Comparison of ENCODE assay signal across 11 cellular contexts in the genomic region with DNA sequence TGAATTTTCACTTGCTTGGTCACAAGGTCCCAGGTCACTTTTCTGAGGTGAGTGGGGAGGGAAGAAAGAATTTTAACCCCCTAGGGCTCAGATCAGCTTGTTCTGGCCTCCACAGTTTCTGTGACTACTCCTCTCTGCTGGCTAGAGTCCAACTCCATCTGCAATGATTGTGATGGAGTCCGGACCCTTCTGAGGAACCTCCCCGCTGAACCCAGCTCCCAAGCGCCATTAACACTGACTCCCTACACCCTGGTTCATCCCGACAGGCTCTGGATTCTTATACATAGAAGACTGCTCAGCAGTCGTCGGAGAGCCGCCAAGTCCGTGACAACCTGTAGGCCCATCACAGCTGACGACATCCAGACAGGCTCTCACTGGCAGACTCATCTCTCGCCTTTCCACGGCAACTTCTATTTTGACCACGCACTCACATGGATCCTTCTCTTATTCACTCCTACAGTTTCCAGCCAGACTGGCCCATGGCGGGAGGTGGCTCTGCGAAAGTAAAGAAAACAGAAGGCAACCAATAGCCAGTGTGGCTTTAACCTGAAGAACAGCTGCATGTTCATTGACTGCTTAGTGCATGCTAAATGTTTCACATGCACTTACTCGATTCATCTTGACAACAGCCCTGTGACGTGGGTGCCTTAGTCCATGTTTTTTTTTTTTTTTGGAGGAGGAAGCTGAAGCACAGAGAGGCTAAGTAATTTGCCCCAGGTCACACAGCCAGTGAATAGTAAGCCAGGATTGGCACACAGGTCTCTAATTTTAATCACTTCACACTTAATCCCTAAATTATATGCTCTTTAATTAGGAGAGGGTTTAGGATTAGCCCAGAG.
DNase-seq lines count a peak whose midpoint lies in the region; ATAC-seq and TF ChIP-seq lines count a peak whose summit lies in the region.
"Had no signal": no experiment of that assay in that cellular context is flagged by ENCODE, and none has a peak within 500 bp of the region (broad histone marks: within the 10 kb centered on the region; RNA-seq: fewer than 3 reads in every experiment).

No MANE protein-coding gene starts in this region.

- no peaks in the 10 kb centered on the region for H4K20me1 ChIP-seq in BLaER1 treated with 17β-estradiol and CSF1 and Interleukin-3, amounts not matched to agents 10 nM and 100 nM
- H4K20me1 ChIP-seq in GM23248 (ENCODE audit: insufficient read depth) = no peaks in the 10 kb centered on the region
- H4K20me1 ChIP-seq in neural cell (ENCODE audit: insufficient read depth) = no peaks in the 10 kb centered on the region

- H3K4me3 ChIP-seq in BLaER1 treated with 17β-estradiol and CSF1 and Interleukin-3, amounts not matched to agents 10 nM and 100 nM = no peak overlapping the region
- no peak overlapping the region for H3K4me3 ChIP-seq in GM23248
- no peak overlapping the region for H3K4me3 ChIP-seq in neural cell (ENCODE audit: low read length)

- H3K27me3 Mint-ChIP-seq in dendritic cell treated with granulocyte-macrophage colony-stimulating factor and Interleukin-4, amounts not matched to agents 40 ng/mL and 50 ng/mL, for 4 days = no peaks in the 10 kb centered on the region

- H3K9me3 ChIP-seq in BLaER1 treated with 17β-estradiol and CSF1 and Interleukin-3, amounts not matched to agents 10 nM and 100 nM (replicated peaks in 1 of 11) = peaks cover 0 to 9% (median 4%) of the 10 kb centered on the region in 11 experiments; a peak in 4 of 22 replicates
- H3K9me3 ChIP-seq in GM23248 (ENCODE audit: low read depth) = no peaks in the 10 kb centered on the region
- no peaks in the 10 kb centered on the region for H3K9me3 ChIP-seq in neural cell (ENCODE audit: low read length)

- intact Hi-C loops in dendritic cell treated with granulocyte-macrophage colony-stimulating factor and Interleukin-4, amounts not matched to agents 40 ng/mL and 50 ng/mL, for 4 days (cut with micrococcal nuclease) = no loop called here

- H3K9me2 ChIP-seq in GM23248 (ENCODE audit: insufficient read depth) (no peaks in the 10 kb centered on the region), neural cell (ENCODE audit: insufficient read depth, low read length) (no peaks in the 10 kb centered on the region)

- ATAC-seq in HG02588 (IDR thresholded peaks at IDR 0.05; ENCODE audit: unreplicated experiment) (no peak), HG03469 (IDR thresholded peaks at IDR 0.05; ENCODE audit: unreplicated experiment) (no peak)

- peaks cover 74 to 100% (median 96%) of the 10 kb centered on the region in 10 experiments for H3K4me1 ChIP-seq in BLaER1 treated with 17β-estradiol and CSF1 and Interleukin-3, amounts not matched to agents 10 nM and 100 nM
- 0 out of 2 replicates have a peak, but pooled peaks cover 5% of the 10 kb centered on the region for H3K4me1 ChIP-seq in GM23248 (ENCODE audit: insufficient read depth)

- DNase-seq in GM23248 (peak; percentile 81), NCI-H1092 treated with DMSO at 0.1 percent for 48 hours (lab: John Stamatoyannopoulos, UW) (no peak), NCI-H146 treated with DMSO at 0.1 percent for 48 hours (lab: John Stamatoyannopoulos, UW; ENCODE audit: unreplicated experiment) (no peak)
- DNase-seq: activated CD4-positive, alpha-beta T cell treated with anti-CD3 and anti-CD28 coated beads for 48 hours; activated gamma-delta T cell treated with Interleukin-2 at 50 U/mL for 16 hours; mesendoderm had no signal

- H3K4me2 ChIP-seq in BLaER1 treated with 17β-estradiol and CSF1 and Interleukin-3, amounts not matched to agents 10 nM and 100 nM = peak overlapping the region; percentile 79 to 95 (median 89)
- H3K4me2 ChIP-seq in GM23248 (ENCODE audit: unreplicated experiment) (peak overlapping the region; percentile 26), neural cell (ENCODE audit: low read length) (no peak overlapping the region)

- H2AFZ ChIP-seq in GM23248 (0 out of 2 replicates have a peak overlapping the region, but pooled peaks have one; percentile 5), neural cell (ENCODE audit: low read depth, low read length) (no peak overlapping the region)

- peak; percentile 42 for TF ChIP-seq EP300 in neural cell (conservative IDR thresholded peaks at IDR 0.05; ENCODE audit: poor library complexity, severe bottlenecking)

- H3K36me3 Mint-ChIP-seq in dendritic cell treated with granulocyte-macrophage colony-stimulating factor and Interleukin-4, amounts not matched to agents 40 ng/mL and 50 ng/mL, for 4 days (ENCODE audit: low read depth) = no peaks in the 10 kb centered on the region

- no peaks in the 10 kb centered on the region for H3K27me3 ChIP-seq in BLaER1 treated with 17β-estradiol and CSF1 and Interleukin-3, amounts not matched to agents 10 nM and 100 nM
- no peaks in the 10 kb centered on the region; the same call in 1 of the 2 replicates for H3K27me3 ChIP-seq in GM23248 (replicated peaks; ENCODE audit: insufficient read depth)
- no peaks in the 10 kb centered on the region for H3K27me3 ChIP-seq in neural cell (ENCODE audit: insufficient read depth, low read depth, low read length)

- peak overlapping the region in 7 of 11 experiments; percentile 87 to 93 (median 93); a peak in 11 of 22 replicates for H3K27ac ChIP-seq in BLaER1 treated with 17β-estradiol and CSF1 and Interleukin-3, amounts not matched to agents 10 nM and 100 nM
- H3K27ac ChIP-seq in GM23248 = no peak overlapping the region
- no peak overlapping the region for H3K27ac ChIP-seq in neural cell (ENCODE audit: low read length)

- peaks cover 59% of the 10 kb centered on the region for H3K4me1 Mint-ChIP-seq in dendritic cell treated with granulocyte-macrophage colony-stimulating factor and Interleukin-4, amounts not matched to agents 40 ng/mL and 50 ng/mL, for 4 days (ENCODE audit: low read depth)

- H3K79me2 ChIP-seq in GM23248 (ENCODE audit: insufficient read depth) (no peaks in the 10 kb centered on the region), neural cell (replicated peaks; ENCODE audit: insufficient read depth, low read length) (no peaks in the 10 kb centered on the region)

- peak overlapping the region in 4 of 11 experiments; percentile 2 to 79 (median 52); a peak in 6 of 22 replicates for H3K9ac ChIP-seq in BLaER1 treated with 17β-estradiol and CSF1 and Interleukin-3, amounts not matched to agents 10 nM and 100 nM
- H3K9ac ChIP-seq in GM23248 = no peak overlapping the region
- no peak overlapping the region for H3K9ac ChIP-seq in neural cell (ENCODE audit: low read length)

- in situ Hi-C loops in GM23248 (cut with MboI) = no loop called here

- WGBS in GM23248 (ENCODE audit: low coverage in 1 of 2, low lambda C conversion rate in 2 of 2, missing lambda C conversion rate in 2 of 2), 2 experiments = 29 to 33% methylated on average over 16 of the region's 16 CpGs

- no peak for TF ChIP-seq RAD21 in neural cell (conservative IDR thresholded peaks at IDR 0.05)

- H3F3A ChIP-seq in GM23248 (ENCODE audit: insufficient read depth) (no peaks in the 10 kb centered on the region), neural cell (ENCODE audit: insufficient read depth, low read length, poor library complexity, severe bottlenecking) (peaks cover 3% of the 10 kb centered on the region)

- TF ChIP-seq CTCF in neural cell (IDR thresholded peaks at IDR 0.05; ENCODE audit: poor library complexity, severe bottlenecking) = no peak

- peak overlapping the region; percentile 87 for H3K27ac Mint-ChIP-seq in dendritic cell treated with granulocyte-macrophage colony-stimulating factor and Interleukin-4, amounts not matched to agents 40 ng/mL and 50 ng/mL, for 4 days

- no peak overlapping the region for H3K4me3 Mint-ChIP-seq in dendritic cell treated with granulocyte-macrophage colony-stimulating factor and Interleukin-4, amounts not matched to agents 40 ng/mL and 50 ng/mL, for 4 days

- no peaks in the 10 kb centered on the region for H3K36me3 ChIP-seq in BLaER1 treated with 17β-estradiol and CSF1 and Interleukin-3, amounts not matched to agents 10 nM and 100 nM
- H3K36me3 ChIP-seq in GM23248 (ENCODE audit: low read depth) = no peaks in the 10 kb centered on the region
- no peaks in the 10 kb centered on the region for H3K36me3 ChIP-seq in neural cell (ENCODE audit: insufficient read depth, low read length)

- H3K9me3 Mint-ChIP-seq in dendritic cell treated with granulocyte-macrophage colony-stimulating factor and Interleukin-4, amounts not matched to agents 40 ng/mL and 50 ng/mL, for 4 days = no peaks in the 10 kb centered on the region

TF ChIP-seq in neural cell, 6 proteins besides CTCF, POLR2A, EP300 and RAD21:
- TF ChIP-seq POLR2AphosphoS5 (IDR thresholded peaks at IDR 0.05) = peak; percentile 35
- no peak for TF ChIP-seq TAF1 (IDR thresholded peaks at IDR 0.05; ENCODE audit: low read depth)
- no peak for TF ChIP-seq MXI1 (conservative IDR thresholded peaks at IDR 0.05; ENCODE audit: poor library complexity, severe bottlenecking)

Comparison
In these comparisons a context has a peak if more than half of its experiments do, and no peak if none do; other contexts are left out.
1. H3K27ac ChIP-seq: peak in BLaER1 treated with 17β-estradiol and CSF1 and Interleukin-3, amounts not matched to agents 10 nM and 100 nM (7 of 11); none in GM23248 (single experiment) and neural cell (single experiment).